In the genomic region with DNA sequence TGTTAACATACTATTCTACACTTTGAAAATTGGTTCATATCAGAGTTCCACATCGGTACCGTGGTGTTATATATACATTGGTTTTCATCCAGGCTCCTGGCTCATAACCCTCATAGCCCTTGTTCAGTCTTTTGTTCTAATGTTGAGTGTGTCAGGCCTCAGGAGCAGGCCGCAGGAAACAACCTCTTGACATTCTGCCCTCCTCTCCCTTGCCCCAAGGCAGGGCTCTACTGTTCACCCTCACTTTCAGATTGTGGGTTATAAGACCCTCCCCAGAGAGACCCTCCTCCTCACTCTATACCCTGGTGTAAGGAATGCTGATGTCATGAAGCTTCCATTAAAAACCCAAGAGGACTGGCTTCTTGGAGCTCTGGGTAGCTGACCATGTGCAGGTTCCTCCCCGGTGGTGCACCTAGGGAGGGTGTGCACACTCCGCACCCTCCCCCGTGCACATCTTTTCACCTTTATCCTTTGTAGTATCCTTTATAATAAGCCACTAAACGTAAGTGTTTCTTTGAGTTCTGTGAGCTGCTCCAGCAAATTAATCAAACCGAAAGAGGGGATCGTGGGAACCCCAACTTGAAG, we compare ENCODE assay signal across 15 cellular contexts. TPM values are rescaled to one million over a fixed set of nuclear protein-coding genes. Genes with fewer than 3 reads are reported as not detected.
DNase-seq lines count a peak whose midpoint lies in the region; ATAC-seq and TF ChIP-seq lines count a peak whose summit lies in the region.
"Had no signal": no experiment of that assay in that cellular context is flagged by ENCODE, and none has a peak within 500 bp of the region (broad histone marks: within the 10 kb centered on the region; RNA-seq: fewer than 3 reads in every experiment).

No MANE protein-coding gene starts in this region.

- H2BK12ac ChIP-seq in H9 (ENCODE audit: insufficient read length, low read depth, low read length) = no peak overlapping the region

- H3K4me1 Mint-ChIP-seq in activated CD4-positive, alpha-beta T cell treated with anti-CD3 and anti-CD28 coated beads, Interleukin-2, amount 10 ng/mL, durations not matched to agents 24 days and 14 days = peaks cover 36% of the 10 kb centered on the region
- H3K4me1 Mint-ChIP-seq in H9 (peaks cover 4 to 6% of the 10 kb centered on the region in 2 experiments), MCF 10A (ENCODE audit: insufficient read depth, unreplicated experiment) (peaks cover 45% of the 10 kb centered on the region)
- peaks cover 51% of the 10 kb centered on the region for H3K4me1 Mint-ChIP-seq in central memory CD8-positive, alpha-beta T cell

- H3K79me2 ChIP-seq in H9 (ENCODE audit: insufficient read depth, low read length) = no peaks in the 10 kb centered on the region
- no peaks in the 10 kb centered on the region for H3K79me2 ChIP-seq in osteoblast (ENCODE audit: insufficient read depth, low read length)

- TF ChIP-seq CTCF in H9 (conservative IDR thresholded peaks at IDR 0.05) = no peak
- TF ChIP-seq CTCF in osteoblast (IDR thresholded peaks at IDR 0.05; ENCODE audit: extremely low read depth, low read depth, low read length) = no peak
- TF ChIP-seq CTCF in MCF 10A (IDR thresholded peaks at IDR 0.05; ENCODE audit: unreplicated experiment) = no peak

- H3K79me1 ChIP-seq in H9 (ENCODE audit: insufficient read depth, low read depth, low read length, poor library complexity, severe bottlenecking) = no peaks in the 10 kb centered on the region

- no peak overlapping the region for H2BK20ac ChIP-seq in H9 (ENCODE audit: low read depth, low read length, poor library complexity, severe bottlenecking)

- H2BK15ac ChIP-seq in H9 (ENCODE audit: low read depth, low read length) = no peak overlapping the region

- ATAC-seq in central memory CD8-positive, alpha-beta T cell (replicated peaks; ENCODE audit: extremely low read depth, poor library complexity, severe bottlenecking) = no peak
- ATAC-seq: heart right ventricle, upper lobe of right lung had no signal

- H2BK120ac ChIP-seq in H9 (ENCODE audit: low read depth, low read length, poor library complexity, severe bottlenecking) = no peak overlapping the region

- peaks cover 6% of the 10 kb centered on the region for H3K36me3 Mint-ChIP-seq in activated CD4-positive, alpha-beta T cell treated with anti-CD3 and anti-CD28 coated beads, Interleukin-2, amount 10 ng/mL, durations not matched to agents 24 days and 14 days (ENCODE audit: low read depth)
- H3K36me3 Mint-ChIP-seq in H9 (ENCODE audit: insufficient read depth in 1 of 3, low read depth in 3 of 3) (peaks cover 0 to 5% (median 0%) of the 10 kb centered on the region in 3 experiments; a peak in 2 of 7 replicates), MCF 10A (ENCODE audit: insufficient read depth, unreplicated experiment) (peaks cover 19% of the 10 kb centered on the region)
- H3K36me3 Mint-ChIP-seq in central memory CD8-positive, alpha-beta T cell (ENCODE audit: insufficient read depth) = peaks cover 13% of the 10 kb centered on the region

- H3K4me1 ChIP-seq in H9 (ENCODE audit: insufficient read depth, low read length) = no peaks in the 10 kb centered on the region
- H3K4me1 ChIP-seq in osteoblast (ENCODE audit: insufficient read depth, low read length) = peaks cover 7% of the 10 kb centered on the region

- CTCF ChIA-PET in MCF 10A (lab: Yijun Ruan, JAX) = interaction anchor here (0.6 to 2.9 kb wide), 5 partner anchors 22 to 156 kb away, joined by 3 to 13 read pairs (median 4); no protein-coding TSS in a partner anchor

- no peak overlapping the region for H3K9ac ChIP-seq in H9 (ENCODE audit: extremely low read depth, insufficient read length, low read length)

- H2BK5ac ChIP-seq in H9 (ENCODE audit: insufficient read length, low read length) = no peak overlapping the region

- H4K20me1 ChIP-seq in H9 (ENCODE audit: control insufficient read depth, insufficient read depth, insufficient read length) (peaks cover 3% of the 10 kb centered on the region), osteoblast (ENCODE audit: insufficient read depth, low read length) (no peaks in the 10 kb centered on the region)

- H3K27me3 ChIP-seq in H9 (ENCODE audit: insufficient read depth, low read length) (peaks cover 11% of the 10 kb centered on the region), osteoblast (ENCODE audit: insufficient read depth, low read length) (no peaks in the 10 kb centered on the region)
- H3K27me3 ChIP-seq: dorsolateral prefrontal cortex, heart right ventricle, upper lobe of right lung had no signal

- H3K14ac ChIP-seq in H9 (ENCODE audit: insufficient read depth, low read length) = no peak overlapping the region

- peak overlapping the region; percentile 4 for H3K27ac Mint-ChIP-seq in activated CD4-positive, alpha-beta T cell treated with anti-CD3 and anti-CD28 coated beads, Interleukin-2, amount 10 ng/mL, durations not matched to agents 24 days and 14 days
- H3K27ac Mint-ChIP-seq in H9 = no peak overlapping the region
- H3K27ac Mint-ChIP-seq in central memory CD8-positive, alpha-beta T cell (ENCODE audit: low read depth) = peak overlapping the region; percentile 22
- no peak overlapping the region for H3K27ac Mint-ChIP-seq in MCF 10A (ENCODE audit: low read depth, unreplicated experiment)

- no peaks in the 10 kb centered on the region for H3K9me3 ChIP-seq in H9 (ENCODE audit: control insufficient read depth, low read depth, low read length)
- no peaks in the 10 kb centered on the region for H3K9me3 ChIP-seq in osteoblast (ENCODE audit: low read depth, low read length)
- H3K9me3 ChIP-seq: heart right ventricle, upper lobe of right lung had no signal

- H3K4ac ChIP-seq in H9 (ENCODE audit: low read depth, low read length) = no peak overlapping the region

- H4K91ac ChIP-seq in H9 (ENCODE audit: insufficient read length, low read depth, low read length) = no peak overlapping the region

- H3K18ac ChIP-seq in H9 (ENCODE audit: insufficient read length, low read depth, low read length) = no peak overlapping the region

- no peak overlapping the region for H2AK5ac ChIP-seq in H9 (ENCODE audit: insufficient read length, low read length)

- peaks cover 6% of the 10 kb centered on the region for H3K27me3 Mint-ChIP-seq in activated CD4-positive, alpha-beta T cell treated with anti-CD3 and anti-CD28 coated beads, Interleukin-2, amount 10 ng/mL, durations not matched to agents 24 days and 14 days
- H3K27me3 Mint-ChIP-seq in H9 (ENCODE audit: low read depth) = peaks cover 39% of the 10 kb centered on the region
- no peaks in the 10 kb centered on the region for H3K27me3 Mint-ChIP-seq in central memory CD8-positive, alpha-beta T cell
- H3K27me3 Mint-ChIP-seq in MCF 10A (ENCODE audit: insufficient read depth, unreplicated experiment) = no peaks in the 10 kb centered on the region

- H2AFZ ChIP-seq in H9 (ENCODE audit: low read length) (no peak overlapping the region), osteoblast (ENCODE audit: low read length) (no peak overlapping the region)

- H3K36me3 ChIP-seq in osteoblast (ENCODE audit: insufficient read depth, low read length) = peaks cover 4% of the 10 kb centered on the region
- H3K36me3 ChIP-seq: upper lobe of right lung had no signal

- no peak overlapping the region for H3K56ac ChIP-seq in H9 (ENCODE audit: insufficient read length, low read depth, low read length)

- peak; percentile 57 for DNase-seq in activated CD4-positive, alpha-beta T cell treated with anti-CD3 and anti-CD28 coated beads, Interleukin-2, amount 10 ng/mL, durations not matched to agents 24 days and 14 days
- DNase-seq in activated CD4-positive, alpha-beta T cell treated with anti-CD3 and anti-CD28 coated beads, Interleukin-2, amount 50 U/mL, for 4 hours = no peak
- DNase-seq in H9 (no peak), osteoblast (ENCODE audit: insufficient read length, low spot score, missing footprints) (peak; percentile 68), NCI-H2081 (lab: John Stamatoyannopoulos, UW) (no peak), GM19238 (ENCODE audit: insufficient read length, low spot score) (no peak), MCF 10A (ENCODE audit: unreplicated experiment) (no peak)
- DNase-seq in central memory CD8-positive, alpha-beta T cell (ENCODE audit: low spot score in 2 of 2) = no peak
- DNase-seq: activated CD4-positive, alpha-beta T cell treated with anti-CD3 and anti-CD28 coated beads for 48 hours; dorsolateral prefrontal cortex; heart right ventricle; IMR-90; kidney; mesendoderm; upper lobe of right lung had no signal

- H4K5ac ChIP-seq in H9 (ENCODE audit: insufficient read length, low read depth, low read length) = no peak overlapping the region

- H3K23ac ChIP-seq in H9 (ENCODE audit: insufficient read length, low read depth, low read length) = no peak overlapping the region

- intact Hi-C loops in activated CD4-positive, alpha-beta T cell treated with anti-CD3 and anti-CD28 coated beads, Interleukin-2, amount 10 ng/mL, durations not matched to agents 24 days and 14 days (cut with micrococcal nuclease) = no loop called here
- intact Hi-C loops in MCF 10A (cut with micrococcal nuclease) = no loop called here

- no TSS peak for BruUV-seq in MCF 10A (replicated peaks; lab: Mats Ljungman, UMichigan)

- H3K9me3 Mint-ChIP-seq in activated CD4-positive, alpha-beta T cell treated with anti-CD3 and anti-CD28 coated beads, Interleukin-2, amount 10 ng/mL, durations not matched to agents 24 days and 14 days = no peaks in the 10 kb centered on the region
- H3K9me3 Mint-ChIP-seq in H9 (no peaks in the 10 kb centered on the region; a peak in 1 of 5 replicates), MCF 10A (ENCODE audit: unreplicated experiment) (no peaks in the 10 kb centered on the region)
- H3K9me3 Mint-ChIP-seq in central memory CD8-positive, alpha-beta T cell = no peaks in the 10 kb centered on the region

- no CpG with 5 or more reads among the region's 9 CpGs for WGBS in H9 (ENCODE audit: extremely low coverage, insufficient read length, low lambda C conversion rate)

- H3K4me2 ChIP-seq in H9 (ENCODE audit: insufficient read depth, insufficient read length, low read length) (no peak overlapping the region), osteoblast (ENCODE audit: insufficient read depth, low read length) (no peak overlapping the region)

- H3K4me3 Mint-ChIP-seq in activated CD4-positive, alpha-beta T cell treated with anti-CD3 and anti-CD28 coated beads, Interleukin-2, amount 10 ng/mL, durations not matched to agents 24 days and 14 days = peak overlapping the region; percentile 61
- H3K4me3 Mint-ChIP-seq in H9 (peak overlapping the region; percentile 12 to 45; a peak in 2 of 5 replicates), MCF 10A (ENCODE audit: unreplicated experiment) (no peak overlapping the region)
- peak overlapping the region; percentile 38 for H3K4me3 Mint-ChIP-seq in central memory CD8-positive, alpha-beta T cell

- POLR2A ChIA-PET in MCF 10A (lab: Yijun Ruan, JAX) = interaction anchor here (0.9 to 8.6 kb wide), 5 partner anchors 12 to 74 kb away, joined by 3 to 107 read pairs (median 6); a partner anchor contains a TSS

- H3K4me3 ChIP-seq in osteoblast (ENCODE audit: insufficient read depth, low read length) = no peak overlapping the region
- H3K4me3 ChIP-seq: dorsolateral prefrontal cortex, heart right ventricle, upper lobe of right lung had no signal

- H3K23me2 ChIP-seq in H9 (ENCODE audit: insufficient read length, low read depth, low read length, poor library complexity, severe bottlenecking) = peaks cover 14% of the 10 kb centered on the region

- no peak overlapping the region for H4K8ac ChIP-seq in H9 (replicated peaks; ENCODE audit: insufficient read length, low read depth, low read length)

- H3K27ac ChIP-seq in H9 (ENCODE audit: insufficient read length, low read depth, low read length) (no peak overlapping the region), osteoblast (ENCODE audit: low read depth, low read length) (no peak overlapping the region)
- H3K27ac ChIP-seq: dorsolateral prefrontal cortex, heart right ventricle, upper lobe of right lung had no signal

- no peak overlapping the region for H3T11ph ChIP-seq in H9 (ENCODE audit: low read length)

RNA-seq across cellular contexts. Expression of a gene that starts 12.1 kb away (rescaled TPM):
- 7.1 and 8.1 TPM in 2 replicates for total RNA-seq in activated CD4-positive, alpha-beta T cell treated with anti-CD3 and anti-CD28 coated beads, Interleukin-2, amount 10 ng/mL, durations not matched to agents 24 days and 14 days
- total RNA-seq in H9 (2021) (42.2 and 44.2 TPM in 2 replicates), osteoblast (13.3 and 25.0 TPM in 2 replicates), MCF 10A (2022) (31.7 and 38.0 TPM in 2 replicates)

RNA-seq across cellular contexts. Expression of a gene that starts 26.3 kb away (rescaled TPM):
- total RNA-seq in activated CD4-positive, alpha-beta T cell treated with anti-CD3 and anti-CD28 coated beads, Interleukin-2, amount 10 ng/mL, durations not matched to agents 24 days and 14 days = 114 and 124 TPM in 2 replicates
- total RNA-seq in H9 (2021) = 40.9 and 42.1 TPM in 2 replicates
- 33.0 and 34.4 TPM in 2 replicates for total RNA-seq in osteoblast
- total RNA-seq in MCF 10A (2022) = 39.7 and 46.2 TPM in 2 replicates

RNA-seq across cellular contexts. Expression of a gene that starts 37.9 kb away (rescaled TPM):
- 36.0 and 36.4 TPM in 2 replicates for total RNA-seq in activated CD4-positive, alpha-beta T cell treated with anti-CD3 and anti-CD28 coated beads, Interleukin-2, amount 10 ng/mL, durations not matched to agents 24 days and 14 days
- total RNA-seq in H9 (2021) (19.5 and 22.3 TPM in 2 replicates), osteoblast (43.3 and 59.4 TPM in 2 replicates), MCF 10A (2022) (54.8 and 79.9 TPM in 2 replicates)

RNA-seq across cellular contexts. Expression of a gene that starts 49.1 kb away (rescaled TPM):
- total RNA-seq in activated CD4-positive, alpha-beta T cell treated with anti-CD3 and anti-CD28 coated beads, Interleukin-2, amount 10 ng/mL, durations not matched to agents 24 days and 14 days = 244 and 248 TPM in 2 replicates
- 55.5 and 56.3 TPM in 2 replicates for total RNA-seq in H9 (2021)
- 21.4 and 23.6 TPM in 2 replicates for total RNA-seq in osteoblast
- total RNA-seq in MCF 10A (2022) = 48.1 and 50.1 TPM in 2 replicates

RNA-seq across cellular contexts. Expression of a gene that starts 58.0 kb away (rescaled TPM):
- 0.63 and 0.66 TPM in 2 replicates for total RNA-seq in activated CD4-positive, alpha-beta T cell treated with anti-CD3 and anti-CD28 coated beads, Interleukin-2, amount 10 ng/mL, durations not matched to agents 24 days and 14 days
- 1.6 and 2.1 TPM in 2 replicates for total RNA-seq in H9 (2021)
- 6.2 and 6.9 TPM in 2 replicates for total RNA-seq in osteoblast
- 5.8 and 7.0 TPM in 2 replicates for total RNA-seq in MCF 10A (2022)

Comparison
In these comparisons a context has a peak if more than half of its experiments do, and no peak if none do; other contexts are left out.
1. DNase-seq: peak in activated CD4-positive, alpha-beta T cell treated with anti-CD3 and anti-CD28 coated beads, Interleukin-2, amount 10 ng/mL, durations not matched to agents 24 days and 14 days (single experiment) and osteoblast (single experiment); none in activated CD4-positive, alpha-beta T cell treated with anti-CD3 and anti-CD28 coated beads, Interleukin-2, amount 50 U/mL, for 4 hours (0 of 2), H9 (single experiment), central memory CD8-positive, alpha-beta T cell (0 of 2), NCI-H2081 (0 of 2), GM19238 (single experiment) and MCF 10A (single experiment).
2. H3K27ac Mint-ChIP-seq: peak in activated CD4-positive, alpha-beta T cell treated with anti-CD3 and anti-CD28 coated beads, Interleukin-2, amount 10 ng/mL, durations not matched to agents 24 days and 14 days (single experiment) and central memory CD8-positive, alpha-beta T cell (single experiment); none in H9 (0 of 3) and MCF 10A (single experiment).